8 cellular contexts compared by ENCODE assay signal in genomic region chr10:14837756-14838581, GRCh38. TPM values are rescaled to one million over a fixed set of nuclear protein-coding genes. Genes with fewer than 3 reads are reported as not detected.
DNase-seq lines count a peak whose midpoint lies in the region; ATAC-seq and TF ChIP-seq lines count a peak whose summit lies in the region.

Gene CDNF, minus strand, starts transcription at chr10:14838037. Its CDS starts 91 bp downstream, at chr10:14837946.
A gene with protein sequence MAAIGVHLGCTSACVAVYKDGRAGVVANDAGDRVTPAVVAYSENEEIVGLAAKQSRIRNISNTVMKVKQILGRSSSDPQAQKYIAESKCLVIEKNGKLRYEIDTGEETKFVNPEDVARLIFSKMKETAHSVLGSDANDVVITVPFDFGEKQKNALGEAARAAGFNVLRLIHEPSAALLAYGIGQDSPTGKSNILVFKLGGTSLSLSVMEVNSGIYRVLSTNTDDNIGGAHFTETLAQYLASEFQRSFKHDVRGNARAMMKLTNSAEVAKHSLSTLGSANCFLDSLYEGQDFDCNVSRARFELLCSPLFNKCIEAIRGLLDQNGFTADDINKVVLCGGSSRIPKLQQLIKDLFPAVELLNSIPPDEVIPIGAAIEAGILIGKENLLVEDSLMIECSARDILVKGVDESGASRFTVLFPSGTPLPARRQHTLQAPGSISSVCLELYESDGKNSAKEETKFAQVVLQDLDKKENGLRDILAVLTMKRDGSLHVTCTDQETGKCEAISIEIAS (plus strand): TSS chr10:14838306. CDS start chr10:14838403, 97 bp downstream.
Gene MSANTD7, plus strand, starts transcription at chr10:14838306. Its CDS starts 3,979 bp downstream, at chr10:14842285.

- DNase-seq in GM10248 (ENCODE audit: extremely low spot score), result peak; percentile 99
- DNase-seq in NCI-H1105 (lab: John Stamatoyannopoulos, UW), result peak; percentile 91
- peak; percentile 92 for DNase-seq in SKM-1 treated with dmso at 0.1 percent for 144 hours (lab: John Stamatoyannopoulos, UW; ENCODE audit: unreplicated experiment)
- peak; percentile 98 for DNase-seq in glomerular endothelial cell (ENCODE audit: extremely low read depth, low read depth, low spot score)
- DNase-seq in occipital lobe (lab: John Stamatoyannopoulos, UW), result peak; percentile 98
- peak; percentile 99 for DNase-seq in testis

- CTCF ChIA-PET in GM10248 (lab: Yijun Ruan, JAX), result interaction anchor here (0.8 to 3.1 kb wide), 17 partner anchors 9 to 340 kb away, joined by 3 to 17 read pairs (median 4); partner anchors contain the start of genes MEIG1 and SUV39H2

- H3K4me3 ChIP-seq in testis, result peak within 1 kb of the TSS; percentile 91 to 95

- peak; percentile 58 for TF ChIP-seq POLR2A in testis (IDR thresholded peaks at IDR 0.05)

- TF ChIP-seq CTCF in GM10248 (IDR thresholded peaks at IDR 0.05; ENCODE audit: control extremely low read depth, extremely low read depth, low read depth, missing control alignments) (no peak), testis (IDR thresholded peaks at IDR 0.05) (peak in 1 of 3 experiments; percentile 4)

- H3K4me3 Mint-ChIP-seq in activated naive CD8-positive, alpha-beta T cell, result peak within 1 kb of the TSS; percentile 96

- POLR2A ChIA-PET in GM10248 (lab: Yijun Ruan, JAX), result interaction anchor here (0.7 to 1.5 kb wide), 6 partner anchors 10 to 653 kb away, joined by 3 to 7 read pairs (median 4); partner anchors contain the start of gene SUV39H2

- no peaks in the 10 kb centered on the region for H3K27me3 Mint-ChIP-seq in activated naive CD8-positive, alpha-beta T cell

- peak within 1 kb of the TSS; percentile 90 to 98 for H3K27ac ChIP-seq in testis

- no peaks in the 10 kb centered on the region for H3K9me3 ChIP-seq in testis

- peak within 1 kb of the TSS; percentile 95 for H3K27ac Mint-ChIP-seq in activated naive CD8-positive, alpha-beta T cell

- no peaks in the 10 kb centered on the region for H3K36me3 ChIP-seq in testis (ENCODE audit: low read depth, missing control alignments)

- 0 to 3% methylated on average over 20 to 65 of the region's 72 CpGs for WGBS in testis, 2 donors

- no peaks in the 10 kb centered on the region for H3K27me3 ChIP-seq in testis

- peak; percentile 95 for ATAC-seq in HG02623 (IDR thresholded peaks at IDR 0.05; ENCODE audit: unreplicated experiment)

- H3K4me1 ChIP-seq in testis, result peaks cover 10% of the 10 kb centered on the region

- H3K4me1 Mint-ChIP-seq in activated naive CD8-positive, alpha-beta T cell (ENCODE audit: low read depth), result peaks cover 30% of the 10 kb centered on the region

- peaks cover 15% of the 10 kb centered on the region for H3K36me3 Mint-ChIP-seq in activated naive CD8-positive, alpha-beta T cell

- no peaks in the 10 kb centered on the region for H3K9me3 Mint-ChIP-seq in activated naive CD8-positive, alpha-beta T cell (ENCODE audit: low read depth)

- intact Hi-C loops in testis (cut with DNase I; ENCODE audit: low total_unique reads), result no loop called here

RNA-seq across cellular contexts. Expression of gene CDNF, which starts in this region (rescaled TPM):
- total RNA-seq in glomerular endothelial cell, result 5.8 TPM in 1 of 2 replicates, not detected in the other
- 1.4 TPM for total RNA-seq in occipital lobe
- 10 to 100 TPM; 10.0 to 14.1 TPM for total RNA-seq in testis
- polyA plus RNA-seq in testis (ENCODE audit: insufficient read depth, low read depth, low replicate concordance), result 46.7 TPM

RNA-seq across cellular contexts. Expression of the second gene that starts in this region (rescaled TPM):
- total RNA-seq in glomerular endothelial cell, result 8.0 and 10.3 TPM in 2 replicates
- total RNA-seq in occipital lobe, result 14.8 TPM
- 10 to 100 TPM; 20.5 to 24.6 TPM for total RNA-seq in testis
- 41.5 TPM for polyA plus RNA-seq in testis (ENCODE audit: insufficient read depth, low read depth, low replicate concordance)

RNA-seq across cellular contexts. Expression of gene MSANTD7, which starts in this region (rescaled TPM):
- total RNA-seq in glomerular endothelial cell (10.5 and 13.8 TPM in 2 replicates), occipital lobe (34.3 TPM), testis (10 to 100 TPM; 14.3 to 15.3 TPM)
- 16.0 TPM for polyA plus RNA-seq in testis (ENCODE audit: insufficient read depth, low read depth, low replicate concordance)

Comparison
In these comparisons a context has a peak if more than half of its experiments do, and no peak if none do; other contexts are left out.
1. Peak in every context shown above with its lines: DNase-seq, ATAC-seq, H3K4me3 ChIP-seq and H3K27ac ChIP-seq.